ENCODE assay signal across 8 cellular contexts in genomic region chr2:8229546-8229986, GRCh38.
DNase-seq lines count a peak whose midpoint lies in the region; ATAC-seq and TF ChIP-seq lines count a peak whose summit lies in the region.

No MANE protein-coding gene starts in this region.

- H3K9me3 ChIP-seq in BLaER1 = peaks cover 6% of the 10 kb centered on the region
- H3K9me3 ChIP-seq in SK-N-SH = no peaks in the 10 kb centered on the region
- no peaks in the 10 kb centered on the region for H3K9me3 ChIP-seq in naive thymus-derived CD4-positive, alpha-beta T cell (ENCODE audit: control insufficient read depth in 2 of 3, low read length in 3 of 3)
- H3K9me3 ChIP-seq in thoracic aorta = no peaks in the 10 kb centered on the region

- TF ChIP-seq RAD21 in SK-N-SH (IDR thresholded peaks at IDR 0.05; ENCODE audit: low read length) = no peak

- H3K27me3 Mint-ChIP-seq in naive thymus-derived CD4-positive, alpha-beta T cell = peaks cover 0 to 9% (median 3%) of the 10 kb centered on the region in 5 donors

- peak overlapping the region; percentile 81 for H3K4me2 ChIP-seq in BLaER1
- no peak overlapping the region for H3K4me2 ChIP-seq in SK-N-SH

- H3K27me3 ChIP-seq in BLaER1 = no peaks in the 10 kb centered on the region
- no peaks in the 10 kb centered on the region for H3K27me3 ChIP-seq in SK-N-SH (ENCODE audit: insufficient read depth)
- H3K27me3 ChIP-seq in naive thymus-derived CD4-positive, alpha-beta T cell (ENCODE audit: control insufficient read depth in 2 of 2, insufficient read depth in 2 of 2, low read length in 2 of 2) = no peaks in the 10 kb centered on the region
- no peaks in the 10 kb centered on the region for H3K27me3 ChIP-seq in thoracic aorta (replicated peaks; ENCODE audit: insufficient read depth)

- DNase-seq in SK-N-SH = no peak
- DNase-seq in brain pericyte (ENCODE audit: low read depth, low spot score) = peak; percentile 25
- peak in 4 of 9 donors; percentile 7 to 20 (median 9) for DNase-seq in naive thymus-derived CD4-positive, alpha-beta T cell
- no peak for DNase-seq in thoracic aorta (ENCODE audit: low spot score)
- DNase-seq in D341Med (ENCODE audit: low spot score) = no peak

- H3K4me3 ChIP-seq in BLaER1 = no peak overlapping the region
- H3K4me3 ChIP-seq in SK-N-SH (ENCODE audit: low read depth in 2 of 2, low read length in 1 of 2) = no peak overlapping the region
- H3K4me3 ChIP-seq in naive thymus-derived CD4-positive, alpha-beta T cell (ENCODE audit: low read length) = no peak overlapping the region
- H3K4me3 ChIP-seq in thoracic aorta = peak overlapping the region; percentile 55

- H3K9ac ChIP-seq in BLaER1 (peak overlapping the region; percentile 53), SK-N-SH (no peak overlapping the region)

- TF ChIP-seq EP300 in SK-N-SH (IDR thresholded peaks at IDR 0.05; ENCODE audit: borderline replicate concordance in 1 of 2, low read depth in 1 of 2, low read length in 1 of 2) = no peak

- CTCF ChIA-PET in SK-N-SH (lab: Yijun Ruan, JAX) = interaction anchor here (1.0 to 1.4 kb wide), 2 partner anchors 18 to 20 kb away, joined by 3 to 5 read pairs; no protein-coding TSS in a partner anchor
- CTCF ChIA-PET in naive thymus-derived CD4-positive, alpha-beta T cell (lab: Charles Lee) = interaction anchor here (0.5 kb wide), 1 partner anchor 1199 kb away, joined by 3 read pairs; no protein-coding TSS in a partner anchor

- intact Hi-C loops in naive thymus-derived CD4-positive, alpha-beta T cell (cut with micrococcal nuclease) = no loop called here

- ATAC-seq in GM19372 (IDR thresholded peaks at IDR 0.05; ENCODE audit: low read depth, unreplicated experiment) (peak; percentile 79), HG03378 (IDR thresholded peaks at IDR 0.05; ENCODE audit: unreplicated experiment) (peak; percentile 77), thoracic aorta (ENCODE audit: insufficient number of reproducible peaks, low FRiP score, low read depth) (peak; percentile 70)
- peak; percentile 79 for ATAC-seq in naive thymus-derived CD4-positive, alpha-beta T cell

- H2AFZ ChIP-seq in SK-N-SH (ENCODE audit: low read depth) = peak overlapping the region; percentile 63; the same call in 1 of the 2 replicates

- 79% methylated on average over 10 of the region's 10 CpGs for WGBS in SK-N-SH (ENCODE audit: low lambda C conversion rate)

- H3K27ac ChIP-seq in BLaER1 (peak overlapping the region; percentile 80), SK-N-SH (ENCODE audit: low read depth in 2 of 2, low read length in 1 of 2) (no peak overlapping the region), thoracic aorta (peak overlapping the region in 1 of 2 donors; percentile 60)
- no peak overlapping the region for H3K27ac ChIP-seq in naive thymus-derived CD4-positive, alpha-beta T cell (ENCODE audit: low read depth, low read length)

- H4K20me1 ChIP-seq in BLaER1 (no peaks in the 10 kb centered on the region), SK-N-SH (ENCODE audit: insufficient read depth) (no peaks in the 10 kb centered on the region)

- H3K79me2 ChIP-seq in SK-N-SH (ENCODE audit: insufficient read depth) = no peaks in the 10 kb centered on the region

- POLR2A ChIA-PET in SK-N-SH (lab: Yijun Ruan, JAX) = no interaction called here
- POLR2A ChIA-PET in naive thymus-derived CD4-positive, alpha-beta T cell (lab: Charles Lee) = no interaction called here

- H3K4me3 Mint-ChIP-seq in naive thymus-derived CD4-positive, alpha-beta T cell = peak overlapping the region in 4 of 10 donors; percentile 19 to 44 (median 32)

- peaks cover 0 to 12% (median 0%) of the 10 kb centered on the region in 11 donors for H3K9me3 Mint-ChIP-seq in naive thymus-derived CD4-positive, alpha-beta T cell

- H3K36me3 Mint-ChIP-seq in naive thymus-derived CD4-positive, alpha-beta T cell = peaks cover 0 to 15% (median 0%) of the 10 kb centered on the region in 5 donors

- H3F3A ChIP-seq in SK-N-SH (replicated peaks; ENCODE audit: insufficient read depth) = no peaks in the 10 kb centered on the region

- no peaks in the 10 kb centered on the region for H3K9me2 ChIP-seq in SK-N-SH

- TF ChIP-seq CTCF in SK-N-SH (IDR thresholded peaks at IDR 0.05) (no peak), thoracic aorta (IDR thresholded peaks at IDR 0.05) (no peak)

- H3K4me1 ChIP-seq in BLaER1 = peaks cover 46% of the 10 kb centered on the region
- H3K4me1 ChIP-seq in SK-N-SH (ENCODE audit: control insufficient read depth in 1 of 2, insufficient read depth in 2 of 2, low read depth in 1 of 2, low read length in 1 of 2) = peaks cover 0 to 7% of the 10 kb centered on the region in 2 experiments; a peak in 3 of 4 replicates
- peaks cover 0 to 5% of the 10 kb centered on the region in 2 donors for H3K4me1 ChIP-seq in naive thymus-derived CD4-positive, alpha-beta T cell (ENCODE audit: control insufficient read depth in 2 of 2, insufficient read depth in 2 of 2, low read length in 2 of 2)
- peaks cover 5 to 13% of the 10 kb centered on the region in 2 donors for H3K4me1 ChIP-seq in thoracic aorta (ENCODE audit: control insufficient read depth in 1 of 2, low read depth in 2 of 2)

- peak overlapping the region in 2 of 9 donors; percentile 4 to 72 for H3K27ac Mint-ChIP-seq in naive thymus-derived CD4-positive, alpha-beta T cell

- H3K36me3 ChIP-seq in BLaER1 (no peaks in the 10 kb centered on the region), SK-N-SH (replicated peaks in 1 of 2; ENCODE audit: control insufficient read depth in 1 of 2, insufficient read depth in 2 of 2, low read length in 1 of 2) (peaks cover 0 to 3% of the 10 kb centered on the region in 2 experiments), thoracic aorta (no peaks in the 10 kb centered on the region)
- H3K36me3 ChIP-seq in naive thymus-derived CD4-positive, alpha-beta T cell (ENCODE audit: control insufficient read depth in 2 of 3, insufficient read depth in 3 of 3, low read length in 3 of 3) = no peaks in the 10 kb centered on the region

- peaks cover 9 to 17% (median 10%) of the 10 kb centered on the region in 7 donors for H3K4me1 Mint-ChIP-seq in naive thymus-derived CD4-positive, alpha-beta T cell

TF ChIP-seq in SK-N-SH, 30 proteins besides CTCF, POLR2A, EP300 and RAD21:
- no peak for TF ChIP-seq SIN3A (IDR thresholded peaks at IDR 0.05; ENCODE audit: borderline replicate concordance, low read depth, low read length)
- no peak for TF ChIP-seq JUND (IDR thresholded peaks at IDR 0.05)
- no peak for TF ChIP-seq RCOR1 (IDR thresholded peaks at IDR 0.05; ENCODE audit: low read length)
- TF ChIP-seq TCF12 (IDR thresholded peaks at IDR 0.05) = no peak
- no peak for TF ChIP-seq FOXJ3 (CRISPR knock-in tag; IDR thresholded peaks at IDR 0.05)
- TF ChIP-seq TAF1 (IDR thresholded peaks at IDR 0.05; ENCODE audit: borderline replicate concordance, low read depth, low read length) = no peak
- no peak for TF ChIP-seq NFIC (IDR thresholded peaks at IDR 0.05; ENCODE audit: borderline replicate concordance)
- TF ChIP-seq ELF1 (IDR thresholded peaks at IDR 0.05) = no peak
- TF ChIP-seq GATA2 (CRISPR knock-in tag; IDR thresholded peaks at IDR 0.05) = no peak
- no peak for TF ChIP-seq NRF1 (IDR thresholded peaks at IDR 0.05; ENCODE audit: low read depth, low read length)
